16 cellular contexts compared by ENCODE assay signal in genomic region chr9:36939655-36940578, GRCh38.
"Had no signal": no experiment of that assay in that cellular context is flagged by ENCODE, and none has a peak within 500 bp of the region (broad histone marks: within the 10 kb centered on the region; RNA-seq: fewer than 3 reads in every experiment).

No MANE protein-coding gene starts in this region.

- H3K9ac ChIP-seq: neural progenitor cell had no signal

- H3K9me3 ChIP-seq: adrenal gland, gastrocnemius medialis, pancreas, testis had no signal

- ATAC-seq: activated CD4-positive, alpha-beta T cell treated with anti-CD3 and anti-CD28 coated beads for 36 hours; activated CD8-positive, alpha-beta T cell treated with anti-CD3 and anti-CD28 coated beads, Interleukin-2, amount 10 ng/mL, durations not matched to agents 7 days and 5 days; gastrocnemius medialis; pancreas had no signal

- H3K4me3 ChIP-seq: adrenal gland, gastrocnemius medialis, neural progenitor cell, pancreas, testis had no signal

- H3K4me2 ChIP-seq: neural progenitor cell had no signal

- H3K4me3 Mint-ChIP-seq: activated CD4-positive, alpha-beta T cell treated with anti-CD3 and anti-CD28 coated beads for 36 hours; activated CD8-positive, alpha-beta T cell treated with anti-CD3 and anti-CD28 coated beads, Interleukin-2, amount 10 ng/mL, durations not matched to agents 7 days and 5 days; neural progenitor cell; stimulated activated naive CD8-positive, alpha-beta T cell treated with anti-CD3 and anti-CD28 coated beads, Interleukin-15, Interleukin-2, amounts not matched to agents 100 ng/mL and 50 ng/mL, for 24 hours had no signal

- DNase-seq: activated CD4-positive, alpha-beta T cell treated with anti-CD3 and anti-CD28 coated beads for 36 hours; activated CD8-positive, alpha-beta T cell treated with anti-CD3 and anti-CD28 coated beads, Interleukin-2, amount 10 ng/mL, durations not matched to agents 7 days and 5 days; activated naive CD4-positive, alpha-beta T cell treated with anti-CD3 and anti-CD28 coated beads, Interleukin-2, amount 50 U/mL, for 16 hours; cortex of kidney; effector memory CD4-positive, alpha-beta T cell; gastrocnemius medialis; kidney; pancreas; stimulated activated CD4-positive, alpha-beta T cell treated with anti-CD3 and anti-CD28 coated beads, Interleukin-2, amount 100 ng/mL, for 48 hours; T1000; testis had no signal

- H3K27ac Mint-ChIP-seq: activated CD4-positive, alpha-beta T cell treated with anti-CD3 and anti-CD28 coated beads for 36 hours; activated CD8-positive, alpha-beta T cell treated with anti-CD3 and anti-CD28 coated beads, Interleukin-2, amount 10 ng/mL, durations not matched to agents 7 days and 5 days; activated T-helper 2 cell treated with anti-CD3 and anti-CD28 coated beads, Interferon-gamma antibody, Interleukin-2, Interleukin-4, amounts not matched to agents 10 μg/mL and 5 μg/mL and 100 μg/mL, durations not matched to agents 14 hours and 24 hours and 36 hours; stimulated activated naive CD8-positive, alpha-beta T cell treated with anti-CD3 and anti-CD28 coated beads, Interleukin-15, Interleukin-2, amounts not matched to agents 100 ng/mL and 50 ng/mL, for 24 hours had no signal

- H3K9me3 Mint-ChIP-seq: activated T-helper 2 cell treated with anti-CD3 and anti-CD28 coated beads, Interferon-gamma antibody, Interleukin-2, Interleukin-4, amounts not matched to agents 10 μg/mL and 5 μg/mL and 100 μg/mL, durations not matched to agents 14 hours and 24 hours and 36 hours; neural progenitor cell; stimulated activated naive CD8-positive, alpha-beta T cell treated with anti-CD3 and anti-CD28 coated beads, Interleukin-15, Interleukin-2, amounts not matched to agents 100 ng/mL and 50 ng/mL, for 24 hours had no signal

- H3K27me3 ChIP-seq: adrenal gland, neural progenitor cell, pancreas, testis had no signal

- H2AFZ ChIP-seq: neural progenitor cell had no signal

- H3K27ac ChIP-seq: adrenal gland, epithelial cell of prostate, gastrocnemius medialis, neural progenitor cell, pancreas, testis had no signal

- H3K4me1 ChIP-seq: adrenal gland, gastrocnemius medialis, pancreas, testis had no signal

- H3K27me3 Mint-ChIP-seq: activated CD4-positive, alpha-beta T cell treated with anti-CD3 and anti-CD28 coated beads for 36 hours had no signal
